ENCODE assay signal across 12 cellular contexts in genomic region chr1:198680174-198680871, GRCh38. TPM values are rescaled to one million over a fixed set of nuclear protein-coding genes. Genes with fewer than 3 reads are reported as not detected.
A peak's percentile ranks its signal among the peaks of the same experiment; 100 is the strongest.
DNase-seq lines count a peak whose midpoint lies in the region; ATAC-seq and TF ChIP-seq lines count a peak whose summit lies in the region.
"Had no signal": no experiment of that assay in that cellular context is flagged by ENCODE, and none has a peak within 500 bp of the region (broad histone marks: within the 10 kb centered on the region; RNA-seq: fewer than 3 reads in every experiment).

No MANE protein-coding gene starts in this region.

- WGBS in stomach, 5 donors: 82 to 89% (median 86%) methylated on average over 15 of the region's 15 CpGs

- CTCF ChIA-PET in activated CD4-positive, alpha-beta T cell treated with anti-CD3 and anti-CD28 coated beads, Interleukin-2, amount 10 ng/mL, durations not matched to agents 7 days and 5 days (lab: Charles Lee): interaction anchor here (0.6 to 5.0 kb wide), 4 partner anchors 11 to 524 kb away, joined by 3 to 49 read pairs (median 4); no protein-coding TSS in a partner anchor

- H3K36me3 ChIP-seq in stomach: no peaks in the 10 kb centered on the region

- DNase-seq in activated CD4-positive, alpha-beta T cell treated with anti-CD3 and anti-CD28 coated beads, Interleukin-2, amount 10 ng/mL, durations not matched to agents 7 days and 5 days: no peak
- DNase-seq in activated CD4-positive, alpha-beta T cell treated with anti-CD3 and anti-CD28 coated beads, Interleukin-2, amount 50 U/mL, for 1 hour: no peak
- DNase-seq in SKM-1 treated with dmso at 0.1 percent for 144 hours (lab: John Stamatoyannopoulos, UW; ENCODE audit: unreplicated experiment) (peak; percentile 31), stomach (no peak), glomerular visceral epithelial cell (ENCODE audit: extremely low spot score) (no peak), progenitor cell of endocrine pancreas (ENCODE audit: low spot score, unreplicated experiment) (no peak), AML-193 (lab: John Stamatoyannopoulos, UW) (no peak)
- no peak for DNase-seq in effector memory CD8-positive, alpha-beta T cell
- DNase-seq: anterior cingulate cortex, endodermal cell, NCI-H82 had no signal

- peaks cover 66% of the 10 kb centered on the region for H3K36me3 Mint-ChIP-seq in activated CD4-positive, alpha-beta T cell treated with anti-CD3 and anti-CD28 coated beads, Interleukin-2, amount 10 ng/mL, durations not matched to agents 7 days and 5 days (ENCODE audit: low read depth)
- H3K36me3 Mint-ChIP-seq in effector memory CD8-positive, alpha-beta T cell (ENCODE audit: insufficient read depth): peaks cover 83% of the 10 kb centered on the region
- H3K36me3 Mint-ChIP-seq in progenitor cell of endocrine pancreas (ENCODE audit: insufficient read depth): no peaks in the 10 kb centered on the region

- H3K27me3 Mint-ChIP-seq in activated CD4-positive, alpha-beta T cell treated with anti-CD3 and anti-CD28 coated beads, Interleukin-2, amount 10 ng/mL, durations not matched to agents 7 days and 5 days: no peaks in the 10 kb centered on the region
- no peaks in the 10 kb centered on the region for H3K27me3 Mint-ChIP-seq in effector memory CD8-positive, alpha-beta T cell
- H3K27me3 Mint-ChIP-seq in progenitor cell of endocrine pancreas: no peaks in the 10 kb centered on the region

- no peak overlapping the region for H3K4me3 ChIP-seq in stomach
- H3K4me3 ChIP-seq: mucosa of descending colon had no signal

- peak overlapping the region; percentile 92 for H3K27ac Mint-ChIP-seq in activated CD4-positive, alpha-beta T cell treated with anti-CD3 and anti-CD28 coated beads, Interleukin-2, amount 10 ng/mL, durations not matched to agents 7 days and 5 days
- H3K27ac Mint-ChIP-seq in effector memory CD8-positive, alpha-beta T cell: peak overlapping the region; percentile 98 to 100
- no peak overlapping the region for H3K27ac Mint-ChIP-seq in progenitor cell of endocrine pancreas
- H3K27ac Mint-ChIP-seq: endodermal cell had no signal

- peaks cover 89% of the 10 kb centered on the region for H3K4me1 Mint-ChIP-seq in activated CD4-positive, alpha-beta T cell treated with anti-CD3 and anti-CD28 coated beads, Interleukin-2, amount 10 ng/mL, durations not matched to agents 7 days and 5 days
- H3K4me1 Mint-ChIP-seq in effector memory CD8-positive, alpha-beta T cell (ENCODE audit: low read depth in 2 of 2): peaks cover 58 to 76% of the 10 kb centered on the region in 2 donors
- H3K4me1 Mint-ChIP-seq in progenitor cell of endocrine pancreas (ENCODE audit: low read depth): peaks cover 9% of the 10 kb centered on the region

- H3K4me3 Mint-ChIP-seq in activated CD4-positive, alpha-beta T cell treated with anti-CD3 and anti-CD28 coated beads, Interleukin-2, amount 10 ng/mL, durations not matched to agents 7 days and 5 days: peak overlapping the region; percentile 62
- H3K4me3 Mint-ChIP-seq in effector memory CD8-positive, alpha-beta T cell: peak overlapping the region; percentile 80
- H3K4me3 Mint-ChIP-seq in progenitor cell of endocrine pancreas (ENCODE audit: low read depth): no peak overlapping the region
- H3K4me3 Mint-ChIP-seq: endodermal cell had no signal

- POLR2A ChIA-PET in activated CD4-positive, alpha-beta T cell treated with anti-CD3 and anti-CD28 coated beads, Interleukin-2, amount 10 ng/mL, durations not matched to agents 7 days and 5 days (lab: Charles Lee): no interaction called here

- no peak for TF ChIP-seq POLR2A in stomach (IDR thresholded peaks at IDR 0.05)

- intact Hi-C loops in stomach (cut with DNase I; ENCODE audit: low total_unique reads): no loop called here

- H3K9me3 ChIP-seq in stomach: no peaks in the 10 kb centered on the region
- H3K9me3 ChIP-seq: mucosa of descending colon had no signal

- no peak for TF ChIP-seq EP300 in stomach (IDR thresholded peaks at IDR 0.05)

- H3K9me3 Mint-ChIP-seq in activated CD4-positive, alpha-beta T cell treated with anti-CD3 and anti-CD28 coated beads, Interleukin-2, amount 10 ng/mL, durations not matched to agents 7 days and 5 days: no peaks in the 10 kb centered on the region
- no peaks in the 10 kb centered on the region for H3K9me3 Mint-ChIP-seq in effector memory CD8-positive, alpha-beta T cell
- no peaks in the 10 kb centered on the region for H3K9me3 Mint-ChIP-seq in progenitor cell of endocrine pancreas (ENCODE audit: low read depth)
- H3K9me3 Mint-ChIP-seq: endodermal cell had no signal

- H3K4me1 ChIP-seq in stomach: peaks cover 0 to 18% (median 10%) of the 10 kb centered on the region in 4 donors

- H3K27ac ChIP-seq in stomach: peak overlapping the region in 4 of 5 donors; percentile 49 to 66 (median 58)

- no peak for ATAC-seq in effector memory CD8-positive, alpha-beta T cell (replicated peaks)

- TF ChIP-seq CTCF in stomach (IDR thresholded peaks at IDR 0.05): no peak
- no peak for TF ChIP-seq CTCF in progenitor cell of endocrine pancreas (IDR thresholded peaks at IDR 0.05; ENCODE audit: unreplicated experiment)

- no peaks in the 10 kb centered on the region for H3K27me3 ChIP-seq in stomach

RNA-seq across cellular contexts. Expression of gene PTPRC, which starts 41.5 kb away (rescaled TPM):
- 100 to 1,000 TPM; 700 to 862 TPM for total RNA-seq in activated CD4-positive, alpha-beta T cell treated with anti-CD3 and anti-CD28 coated beads, Interleukin-2, amount 10 ng/mL, durations not matched to agents 7 days and 5 days
- 10 to 100 TPM in 4 of 5 donors, under 1 TPM in 1; 0.58 to 50.9 (median 25.4) TPM for total RNA-seq in stomach
- polyA plus RNA-seq in stomach: 1 to 10 TPM; 2.8 to 5.3 (median 3.0) TPM
- total RNA-seq in progenitor cell of endocrine pancreas: not detected in 2 replicates

Comparison
In these comparisons a context has a peak if more than half of its experiments do, and no peak if none do; other contexts are left out.
1. RNA of gene PTPRC, which starts 41.5 kb away (total RNA-seq): 700 to 862 TPM in activated CD4-positive, alpha-beta T cell treated with anti-CD3 and anti-CD28 coated beads, Interleukin-2, amount 10 ng/mL, durations not matched to agents 7 days and 5 days; 0.58 to 50.9 TPM in stomach and not detected in progenitor cell of endocrine pancreas; every median in the first group is over 10 times any median in the second.